In the genomic region with DNA sequence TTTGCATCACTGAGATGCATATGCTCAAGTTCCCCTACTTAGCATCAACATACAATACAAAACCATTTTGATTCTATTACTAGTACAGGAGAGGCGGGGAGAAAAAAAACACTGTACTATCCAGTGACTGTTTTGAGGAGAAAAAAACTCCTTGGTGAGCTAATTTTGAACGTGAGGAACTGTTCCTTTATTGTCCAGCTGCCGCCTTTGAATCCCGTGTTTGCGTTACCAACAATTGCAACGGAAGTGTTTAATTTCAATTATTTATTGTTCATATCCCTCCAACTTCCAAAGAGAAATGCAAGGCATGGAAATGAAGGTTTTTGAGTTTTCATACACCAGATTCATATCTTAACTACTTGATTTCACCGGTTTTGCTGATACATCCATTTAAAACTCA, we compare ENCODE assay signal across 2 cellular contexts.
TF ChIP-seq lines count a peak whose summit lies in the region.

No MANE protein-coding gene starts in this region.

TF ChIP-seq in H1, 55 proteins besides CTCF, POLR2A, EP300 and RAD21 (continued from another document):
- TF ChIP-seq JUND (IDR thresholded peaks at IDR 0.05; ENCODE audit: low read length) (no peak), BRCA1 (IDR thresholded peaks at IDR 0.05; ENCODE audit: low read depth, low read length) (no peak), CEBPB (IDR thresholded peaks at IDR 0.05; ENCODE audit: low read depth, low read length) (no peak), FOSL1 (IDR thresholded peaks at IDR 0.05; ENCODE audit: insufficient read depth, low read depth, low read length) (no peak), GABPA (IDR thresholded peaks at IDR 0.05; ENCODE audit: borderline replicate concordance, insufficient read depth, low read length) (no peak)
- TF ChIP-seq, protein P1, sequence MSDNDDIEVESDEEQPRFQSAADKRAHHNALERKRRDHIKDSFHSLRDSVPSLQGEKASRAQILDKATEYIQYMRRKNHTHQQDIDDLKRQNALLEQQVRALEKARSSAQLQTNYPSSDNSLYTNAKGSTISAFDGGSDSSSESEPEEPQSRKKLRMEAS (IDR thresholded peaks at IDR 0.05) = no peak
TF ChIP-seq in H1: peak in this region for 0.

TF ChIP-seq in neural cell, 6 proteins besides CTCF, POLR2A, EP300 and RAD21 (continued from another document):
- TF ChIP-seq, protein P2, sequence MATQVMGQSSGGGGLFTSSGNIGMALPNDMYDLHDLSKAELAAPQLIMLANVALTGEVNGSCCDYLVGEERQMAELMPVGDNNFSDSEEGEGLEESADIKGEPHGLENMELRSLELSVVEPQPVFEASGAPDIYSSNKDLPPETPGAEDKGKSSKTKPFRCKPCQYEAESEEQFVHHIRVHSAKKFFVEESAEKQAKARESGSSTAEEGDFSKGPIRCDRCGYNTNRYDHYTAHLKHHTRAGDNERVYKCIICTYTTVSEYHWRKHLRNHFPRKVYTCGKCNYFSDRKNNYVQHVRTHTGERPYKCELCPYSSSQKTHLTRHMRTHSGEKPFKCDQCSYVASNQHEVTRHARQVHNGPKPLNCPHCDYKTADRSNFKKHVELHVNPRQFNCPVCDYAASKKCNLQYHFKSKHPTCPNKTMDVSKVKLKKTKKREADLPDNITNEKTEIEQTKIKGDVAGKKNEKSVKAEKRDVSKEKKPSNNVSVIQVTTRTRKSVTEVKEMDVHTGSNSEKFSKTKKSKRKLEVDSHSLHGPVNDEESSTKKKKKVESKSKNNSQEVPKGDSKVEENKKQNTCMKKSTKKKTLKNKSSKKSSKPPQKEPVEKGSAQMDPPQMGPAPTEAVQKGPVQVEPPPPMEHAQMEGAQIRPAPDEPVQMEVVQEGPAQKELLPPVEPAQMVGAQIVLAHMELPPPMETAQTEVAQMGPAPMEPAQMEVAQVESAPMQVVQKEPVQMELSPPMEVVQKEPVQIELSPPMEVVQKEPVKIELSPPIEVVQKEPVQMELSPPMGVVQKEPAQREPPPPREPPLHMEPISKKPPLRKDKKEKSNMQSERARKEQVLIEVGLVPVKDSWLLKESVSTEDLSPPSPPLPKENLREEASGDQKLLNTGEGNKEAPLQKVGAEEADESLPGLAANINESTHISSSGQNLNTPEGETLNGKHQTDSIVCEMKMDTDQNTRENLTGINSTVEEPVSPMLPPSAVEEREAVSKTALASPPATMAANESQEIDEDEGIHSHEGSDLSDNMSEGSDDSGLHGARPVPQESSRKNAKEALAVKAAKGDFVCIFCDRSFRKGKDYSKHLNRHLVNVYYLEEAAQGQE (IDR thresholded peaks at IDR 0.05; ENCODE audit: borderline replicate concordance) = no peak
- TF ChIP-seq TAF1 (IDR thresholded peaks at IDR 0.05; ENCODE audit: low read depth) (no peak), MXI1 (conservative IDR thresholded peaks at IDR 0.05; ENCODE audit: poor library complexity, severe bottlenecking) (no peak)
